30 cellular contexts compared by ENCODE assay signal in the genomic region with DNA sequence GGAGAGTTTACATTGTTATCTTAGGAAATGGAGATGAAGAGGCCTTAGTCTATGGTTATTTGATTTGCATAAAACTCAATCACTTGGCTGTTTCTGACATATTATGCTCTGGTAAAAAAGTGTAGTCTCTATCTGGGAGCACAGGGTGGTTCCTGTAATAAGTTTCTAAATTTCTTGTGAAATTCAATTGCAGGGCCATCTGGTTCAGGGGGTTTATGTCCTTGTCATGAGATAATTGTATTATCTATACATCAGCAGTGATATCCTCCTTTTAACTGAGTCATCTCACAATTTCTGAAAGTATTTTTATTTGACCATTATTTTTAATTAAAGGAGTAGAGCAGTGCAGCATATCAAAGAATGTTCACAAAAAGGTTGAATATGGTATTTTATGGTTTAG.
"Had no signal": no experiment of that assay in that cellular context is flagged by ENCODE, and none has a peak within 500 bp of the region (broad histone marks: within the 10 kb centered on the region; RNA-seq: fewer than 3 reads in every experiment).

No MANE protein-coding gene starts in this region.

- DNase-seq: activated B cell treated with CpG ODN at 0.5 μM for 24 hours; activated CD4-positive, alpha-beta memory T cell treated with anti-CD3 and anti-CD28 coated beads for 36 hours; activated CD4-positive, alpha-beta T cell treated with anti-CD3 and anti-CD28 coated beads for 4 hours; activated CD4-positive, alpha-beta T cell treated with anti-CD3 and anti-CD28 coated beads, Interleukin-2, amount 10 ng/mL, durations not matched to agents 24 days and 14 days; activated CD4-positive, alpha-beta T cell treated with anti-CD3 and anti-CD28 coated beads, Interleukin-2, amount 50 U/mL, for 1 hour; activated CD4-positive, alpha-beta T cell treated with anti-CD3 and anti-CD28 coated beads, Interleukin-2, amount 50 U/mL, for 4 hours; activated CD4-positive, CD25-positive, alpha-beta regulatory T cell treated with anti-CD3 and anti-CD28 coated beads, Interleukin-2, amount 50 U/mL, for 72 hours; activated CD8-positive, alpha-beta memory T cell treated with anti-CD3 and anti-CD28 coated beads, Interleukin-2, amount 50 U/mL, for 4 hours; activated CD8-positive, alpha-beta T cell treated with anti-CD3 and anti-CD28 coated beads for 36 hours; activated effector memory CD4-positive, alpha-beta T cell treated with anti-CD3 and anti-CD28 coated beads, Interleukin-2, amount 50 U/mL, for 16 hours; activated gamma-delta T cell treated with Interleukin-2 at 50 U/mL for 16 hours; activated naive CD4-positive, alpha-beta T cell; activated naive CD4-positive, alpha-beta T cell treated with anti-CD3 and anti-CD28 coated beads for 36 hours; activated naive CD4-positive, alpha-beta T cell treated with anti-CD3 and anti-CD28 coated beads, Interleukin-2, amount 50 U/mL, for 16 hours; activated naive CD8-positive, alpha-beta T cell treated with anti-CD3 and anti-CD28 coated beads for 36 hours; activated T-cell treated with anti-CD3 and anti-CD28 coated beads for 4 hours; activated T-cell treated with anti-CD3 and anti-CD28 coated beads, Interleukin-2, amount 50 U/mL, for 1 hour; activated T-cell treated with anti-CD3 and anti-CD28 coated beads, Interleukin-2, amount 50 U/mL, for 4 hours; activated T-cell treated with anti-CD3 and anti-CD28 coated beads, Interleukin-2, amount 50 U/mL, for 72 hours; adrenal gland; amniotic stem cell; aorta; body of pancreas; brain microvascular endothelial cell; central memory CD4-positive, alpha-beta T cell; cerebellar nuclear complex; T-helper 2 cell; T-helper 9 cell had no signal

- ATAC-seq: activated CD8-positive, alpha-beta T cell treated with anti-CD3 and anti-CD28 coated beads for 36 hours; activated naive CD4-positive, alpha-beta T cell treated with anti-CD3 and anti-CD28 coated beads, Interleukin-2, amount 50 U/mL, for 72 hours; activated T-cell treated with anti-CD3 and anti-CD28 coated beads, Interleukin-2, amount 50 U/mL, for 4 hours; activated T-cell treated with anti-CD3 and anti-CD28 coated beads, Interleukin-2, amount 50 U/mL, for 72 hours; activated T-helper 17 cell treated with anti-CD3 and anti-CD28 coated beads, Interleukin-2, amount 50 U/mL, for 72 hours; body of pancreas had no signal
